Comparison of ENCODE assay signal across 1 cellular context in the genomic region with DNA sequence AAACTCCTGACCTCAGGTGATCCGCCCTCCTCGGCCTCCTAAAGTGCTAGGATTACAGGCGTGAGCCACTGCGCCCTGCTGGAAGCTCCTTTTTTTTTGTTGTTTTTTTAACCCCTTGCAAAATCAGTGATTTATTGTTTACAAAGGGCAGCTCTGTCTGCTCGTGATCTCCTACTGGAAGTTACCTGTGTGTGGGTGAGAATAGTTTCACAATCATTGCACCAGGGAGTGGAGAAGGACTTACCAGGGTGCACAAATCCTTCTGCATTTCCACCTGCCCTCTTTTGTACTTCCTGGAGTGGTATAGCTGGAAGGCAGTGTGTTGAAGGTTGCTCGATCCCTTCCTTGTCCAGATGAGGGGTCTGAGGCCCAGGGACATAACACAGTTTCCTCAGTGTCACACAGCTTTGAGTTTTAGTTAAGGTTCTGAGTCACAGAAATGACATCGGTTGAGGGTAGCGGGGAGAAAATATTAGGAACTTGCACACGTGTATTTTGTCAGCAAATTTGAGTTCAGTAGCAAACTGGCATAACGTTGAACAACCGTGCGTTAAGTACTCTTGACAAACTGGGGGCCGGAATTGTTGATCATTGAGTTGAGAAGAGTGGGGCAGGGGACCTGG.
TF ChIP-seq lines count a peak whose summit lies in the region.

No MANE protein-coding gene starts in this region.

TF ChIP-seq in HepG2, 621 proteins besides CTCF, POLR2A, EP300 and RAD21 (continued from another document and continues in another):
- 0 out of 2 replicates have a peak, but pooled peaks have one; percentile 14 for TF ChIP-seq MIXL1 (CRISPR knock-in tag; IDR thresholded peaks at IDR 0.05)
- TF ChIP-seq PAX8 (CRISPR knock-in tag; IDR thresholded peaks at IDR 0.05; ENCODE audit: borderline replicate concordance), result no peak
- TF ChIP-seq NR3C1 (CRISPR knock-in tag; IDR thresholded peaks at IDR 0.05), result no peak
- 0 out of 2 replicates have a peak, but pooled peaks have one; percentile 9 for TF ChIP-seq KAT7 (CRISPR knock-in tag; IDR thresholded peaks at IDR 0.05; ENCODE audit: borderline replicate concordance)
- TF ChIP-seq SNAI1 (CRISPR knock-in tag; IDR thresholded peaks at IDR 0.05; ENCODE audit: borderline replicate concordance), result no peak
- TF ChIP-seq, protein P1, sequence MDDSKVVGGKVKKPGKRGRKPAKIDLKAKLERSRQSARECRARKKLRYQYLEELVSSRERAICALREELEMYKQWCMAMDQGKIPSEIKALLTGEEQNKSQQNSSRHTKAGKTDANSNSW (CRISPR knock-in tag; IDR thresholded peaks at IDR 0.05; ENCODE audit: borderline replicate concordance), result no peak
- TF ChIP-seq ZNF792 (CRISPR knock-in tag; IDR thresholded peaks at IDR 0.05), result no peak
- TF ChIP-seq FOXP1 (IDR thresholded peaks at IDR 0.05), result peak; percentile 62; the same call in 1 of the 2 replicates
- TF ChIP-seq FOXP1 (CRISPR knock-in tag; IDR thresholded peaks at IDR 0.05), result peak; percentile 90
- no peak for TF ChIP-seq ZNF550 (CRISPR knock-in tag; IDR thresholded peaks at IDR 0.05; ENCODE audit: borderline replicate concordance)
- no peak for TF ChIP-seq ZNF33A (CRISPR knock-in tag; IDR thresholded peaks at IDR 0.05; ENCODE audit: borderline replicate concordance)
- TF ChIP-seq FOXA3 (CRISPR knock-in tag; IDR thresholded peaks at IDR 0.05), result peak; percentile 85
- TF ChIP-seq ZBTB34 (CRISPR knock-in tag; IDR thresholded peaks at IDR 0.05), result no peak
- TF ChIP-seq ZMYM4 (CRISPR knock-in tag; IDR thresholded peaks at IDR 0.05), result peak; percentile 38; the same call in 1 of the 2 replicates
- TF ChIP-seq RELA (CRISPR knock-in tag; IDR thresholded peaks at IDR 0.05), result no peak
- TF ChIP-seq MAF1 (CRISPR knock-in tag; IDR thresholded peaks at IDR 0.05; ENCODE audit: borderline replicate concordance), result no peak
- no peak for TF ChIP-seq ZFP1 (CRISPR knock-in tag; IDR thresholded peaks at IDR 0.05)
- TF ChIP-seq PHF5A (CRISPR knock-in tag; IDR thresholded peaks at IDR 0.05; ENCODE audit: low read depth, unreplicated experiment), result no peak
- TF ChIP-seq CENPT (CRISPR knock-in tag; IDR thresholded peaks at IDR 0.05; ENCODE audit: low read depth), result no peak
- peak; percentile 38; the same call in 1 of the 2 replicates for TF ChIP-seq CREM (IDR thresholded peaks at IDR 0.05)
- TF ChIP-seq CREM (CRISPR knock-in tag; IDR thresholded peaks at IDR 0.05), result no peak
- TF ChIP-seq PITX1 (CRISPR knock-in tag; IDR thresholded peaks at IDR 0.05), result no peak
- no peak for TF ChIP-seq HIC2 (CRISPR knock-in tag; IDR thresholded peaks at IDR 0.05; ENCODE audit: low read depth)
- TF ChIP-seq ZNF891 (CRISPR knock-in tag; IDR thresholded peaks at IDR 0.05), result no peak
- TF ChIP-seq ZSCAN5A (CRISPR knock-in tag; IDR thresholded peaks at IDR 0.05; ENCODE audit: borderline replicate concordance), result no peak
- no peak for TF ChIP-seq ETV5 (CRISPR knock-in tag; IDR thresholded peaks at IDR 0.05; ENCODE audit: borderline replicate concordance)
- TF ChIP-seq BHLHE40 (IDR thresholded peaks at IDR 0.05; ENCODE audit: low read length), result no peak
- TF ChIP-seq, protein P2, sequence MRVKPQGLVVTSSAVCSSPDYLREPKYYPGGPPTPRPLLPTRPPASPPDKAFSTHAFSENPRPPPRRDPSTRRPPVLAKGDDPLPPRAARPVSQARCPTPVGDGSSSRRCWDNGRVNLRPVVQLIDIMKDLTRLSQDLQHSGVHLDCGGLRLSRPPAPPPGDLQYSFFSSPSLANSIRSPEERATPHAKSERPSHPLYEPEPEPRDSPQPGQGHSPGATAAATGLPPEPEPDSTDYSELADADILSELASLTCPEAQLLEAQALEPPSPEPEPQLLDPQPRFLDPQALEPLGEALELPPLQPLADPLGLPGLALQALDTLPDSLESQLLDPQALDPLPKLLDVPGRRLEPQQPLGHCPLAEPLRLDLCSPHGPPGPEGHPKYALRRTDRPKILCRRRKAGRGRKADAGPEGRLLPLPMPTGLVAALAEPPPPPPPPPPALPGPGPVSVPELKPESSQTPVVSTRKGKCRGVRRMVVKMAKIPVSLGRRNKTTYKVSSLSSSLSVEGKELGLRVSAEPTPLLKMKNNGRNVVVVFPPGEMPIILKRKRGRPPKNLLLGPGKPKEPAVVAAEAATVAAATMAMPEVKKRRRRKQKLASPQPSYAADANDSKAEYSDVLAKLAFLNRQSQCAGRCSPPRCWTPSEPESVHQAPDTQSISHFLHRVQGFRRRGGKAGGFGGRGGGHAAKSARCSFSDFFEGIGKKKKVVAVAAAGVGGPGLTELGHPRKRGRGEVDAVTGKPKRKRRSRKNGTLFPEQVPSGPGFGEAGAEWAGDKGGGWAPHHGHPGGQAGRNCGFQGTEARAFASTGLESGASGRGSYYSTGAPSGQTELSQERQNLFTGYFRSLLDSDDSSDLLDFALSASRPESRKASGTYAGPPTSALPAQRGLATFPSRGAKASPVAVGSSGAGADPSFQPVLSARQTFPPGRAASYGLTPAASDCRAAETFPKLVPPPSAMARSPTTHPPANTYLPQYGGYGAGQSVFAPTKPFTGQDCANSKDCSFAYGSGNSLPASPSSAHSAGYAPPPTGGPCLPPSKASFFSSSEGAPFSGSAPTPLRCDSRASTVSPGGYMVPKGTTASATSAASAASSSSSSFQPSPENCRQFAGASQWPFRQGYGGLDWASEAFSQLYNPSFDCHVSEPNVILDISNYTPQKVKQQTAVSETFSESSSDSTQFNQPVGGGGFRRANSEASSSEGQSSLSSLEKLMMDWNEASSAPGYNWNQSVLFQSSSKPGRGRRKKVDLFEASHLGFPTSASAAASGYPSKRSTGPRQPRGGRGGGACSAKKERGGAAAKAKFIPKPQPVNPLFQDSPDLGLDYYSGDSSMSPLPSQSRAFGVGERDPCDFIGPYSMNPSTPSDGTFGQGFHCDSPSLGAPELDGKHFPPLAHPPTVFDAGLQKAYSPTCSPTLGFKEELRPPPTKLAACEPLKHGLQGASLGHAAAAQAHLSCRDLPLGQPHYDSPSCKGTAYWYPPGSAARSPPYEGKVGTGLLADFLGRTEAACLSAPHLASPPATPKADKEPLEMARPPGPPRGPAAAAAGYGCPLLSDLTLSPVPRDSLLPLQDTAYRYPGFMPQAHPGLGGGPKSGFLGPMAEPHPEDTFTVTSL (CRISPR knock-in tag; IDR thresholded peaks at IDR 0.05; ENCODE audit: borderline replicate concordance), result peak; percentile 64; the same call in 1 of the 2 replicates
- TF ChIP-seq TP53 (CRISPR knock-in tag; conservative IDR thresholded peaks at IDR 0.05), result no peak
- no peak for TF ChIP-seq SRSF4 (IDR thresholded peaks at IDR 0.05; ENCODE audit: low read depth, low read length, poor library complexity, severe bottlenecking)
- no peak for TF ChIP-seq SNRNP70 (IDR thresholded peaks at IDR 0.05; ENCODE audit: low read depth, low read length)
- TF ChIP-seq ZNF383 (CRISPR knock-in tag; IDR thresholded peaks at IDR 0.05; ENCODE audit: borderline replicate concordance), result no peak
- TF ChIP-seq MTA1 (CRISPR knock-in tag; IDR thresholded peaks at IDR 0.05; ENCODE audit: borderline replicate concordance), result no peak
- no peak for TF ChIP-seq JUNB (CRISPR knock-in tag; IDR thresholded peaks at IDR 0.05; ENCODE audit: borderline replicate concordance)
- TF ChIP-seq ZFP36L2 (CRISPR knock-in tag; IDR thresholded peaks at IDR 0.05), result no peak
- TF ChIP-seq ZNF547 (CRISPR knock-in tag; IDR thresholded peaks at IDR 0.05), result no peak
- TF ChIP-seq, protein P3, sequence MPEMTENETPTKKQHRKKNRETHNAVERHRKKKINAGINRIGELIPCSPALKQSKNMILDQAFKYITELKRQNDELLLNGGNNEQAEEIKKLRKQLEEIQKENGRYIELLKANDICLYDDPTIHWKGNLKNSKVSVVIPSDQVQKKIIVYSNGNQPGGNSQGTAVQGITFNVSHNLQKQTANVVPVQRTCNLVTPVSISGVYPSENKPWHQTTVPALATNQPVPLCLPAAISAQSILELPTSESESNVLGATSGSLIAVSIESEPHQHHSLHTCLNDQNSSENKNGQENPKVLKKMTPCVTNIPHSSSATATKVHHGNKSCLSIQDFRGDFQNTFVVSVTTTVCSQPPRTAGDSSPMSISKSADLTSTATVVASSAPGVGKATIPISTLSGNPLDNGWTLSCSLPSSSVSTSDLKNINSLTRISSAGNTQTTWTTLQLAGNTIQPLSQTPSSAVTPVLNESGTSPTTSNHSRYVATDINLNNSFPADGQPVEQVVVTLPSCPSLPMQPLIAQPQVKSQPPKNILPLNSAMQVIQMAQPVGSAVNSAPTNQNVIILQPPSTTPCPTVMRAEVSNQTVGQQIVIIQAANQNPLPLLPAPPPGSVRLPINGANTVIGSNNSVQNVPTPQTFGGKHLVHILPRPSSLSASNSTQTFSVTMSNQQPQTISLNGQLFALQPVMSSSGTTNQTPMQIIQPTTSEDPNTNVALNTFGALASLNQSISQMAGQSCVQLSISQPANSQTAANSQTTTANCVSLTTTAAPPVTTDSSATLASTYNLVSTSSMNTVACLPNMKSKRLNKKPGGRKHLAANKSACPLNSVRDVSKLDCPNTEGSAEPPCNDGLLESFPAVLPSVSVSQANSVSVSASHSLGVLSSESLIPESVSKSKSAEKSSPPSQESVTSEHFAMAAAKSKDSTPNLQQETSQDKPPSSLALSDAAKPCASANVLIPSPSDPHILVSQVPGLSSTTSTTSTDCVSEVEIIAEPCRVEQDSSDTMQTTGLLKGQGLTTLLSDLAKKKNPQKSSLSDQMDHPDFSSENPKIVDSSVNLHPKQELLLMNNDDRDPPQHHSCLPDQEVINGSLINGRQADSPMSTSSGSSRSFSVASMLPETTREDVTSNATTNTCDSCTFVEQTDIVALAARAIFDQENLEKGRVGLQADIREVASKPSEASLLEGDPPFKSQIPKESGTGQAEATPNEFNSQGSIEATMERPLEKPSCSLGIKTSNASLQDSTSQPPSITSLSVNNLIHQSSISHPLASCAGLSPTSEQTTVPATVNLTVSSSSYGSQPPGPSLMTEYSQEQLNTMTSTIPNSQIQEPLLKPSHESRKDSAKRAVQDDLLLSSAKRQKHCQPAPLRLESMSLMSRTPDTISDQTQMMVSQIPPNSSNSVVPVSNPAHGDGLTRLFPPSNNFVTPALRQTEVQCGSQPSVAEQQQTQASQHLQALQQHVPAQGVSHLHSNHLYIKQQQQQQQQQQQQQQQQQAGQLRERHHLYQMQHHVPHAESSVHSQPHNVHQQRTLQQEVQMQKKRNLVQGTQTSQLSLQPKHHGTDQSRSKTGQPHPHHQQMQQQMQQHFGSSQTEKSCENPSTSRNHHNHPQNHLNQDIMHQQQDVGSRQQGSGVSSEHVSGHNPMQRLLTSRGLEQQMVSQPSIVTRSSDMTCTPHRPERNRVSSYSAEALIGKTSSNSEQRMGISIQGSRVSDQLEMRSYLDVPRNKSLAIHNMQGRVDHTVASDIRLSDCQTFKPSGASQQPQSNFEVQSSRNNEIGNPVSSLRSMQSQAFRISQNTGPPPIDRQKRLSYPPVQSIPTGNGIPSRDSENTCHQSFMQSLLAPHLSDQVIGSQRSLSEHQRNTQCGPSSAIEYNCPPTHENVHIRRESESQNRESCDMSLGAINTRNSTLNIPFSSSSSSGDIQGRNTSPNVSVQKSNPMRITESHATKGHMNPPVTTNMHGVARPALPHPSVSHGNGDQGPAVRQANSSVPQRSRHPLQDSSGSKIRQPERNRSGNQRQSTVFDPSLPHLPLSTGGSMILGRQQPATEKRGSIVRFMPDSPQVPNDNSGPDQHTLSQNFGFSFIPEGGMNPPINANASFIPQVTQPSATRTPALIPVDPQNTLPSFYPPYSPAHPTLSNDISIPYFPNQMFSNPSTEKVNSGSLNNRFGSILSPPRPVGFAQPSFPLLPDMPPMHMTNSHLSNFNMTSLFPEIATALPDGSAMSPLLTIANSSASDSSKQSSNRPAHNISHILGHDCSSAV (CRISPR knock-in tag; IDR thresholded peaks at IDR 0.05; ENCODE audit: borderline replicate concordance), result no peak
- TF ChIP-seq ZNF709 (CRISPR knock-in tag; IDR thresholded peaks at IDR 0.05), result no peak
- no peak for TF ChIP-seq ZNF101 (CRISPR knock-in tag; IDR thresholded peaks at IDR 0.05; ENCODE audit: borderline replicate concordance, low read depth)
- no peak for TF ChIP-seq ZNF800 (CRISPR knock-in tag; IDR thresholded peaks at IDR 0.05)
